Comparison of ENCODE assay signal across 8 cellular contexts in the genomic region with DNA sequence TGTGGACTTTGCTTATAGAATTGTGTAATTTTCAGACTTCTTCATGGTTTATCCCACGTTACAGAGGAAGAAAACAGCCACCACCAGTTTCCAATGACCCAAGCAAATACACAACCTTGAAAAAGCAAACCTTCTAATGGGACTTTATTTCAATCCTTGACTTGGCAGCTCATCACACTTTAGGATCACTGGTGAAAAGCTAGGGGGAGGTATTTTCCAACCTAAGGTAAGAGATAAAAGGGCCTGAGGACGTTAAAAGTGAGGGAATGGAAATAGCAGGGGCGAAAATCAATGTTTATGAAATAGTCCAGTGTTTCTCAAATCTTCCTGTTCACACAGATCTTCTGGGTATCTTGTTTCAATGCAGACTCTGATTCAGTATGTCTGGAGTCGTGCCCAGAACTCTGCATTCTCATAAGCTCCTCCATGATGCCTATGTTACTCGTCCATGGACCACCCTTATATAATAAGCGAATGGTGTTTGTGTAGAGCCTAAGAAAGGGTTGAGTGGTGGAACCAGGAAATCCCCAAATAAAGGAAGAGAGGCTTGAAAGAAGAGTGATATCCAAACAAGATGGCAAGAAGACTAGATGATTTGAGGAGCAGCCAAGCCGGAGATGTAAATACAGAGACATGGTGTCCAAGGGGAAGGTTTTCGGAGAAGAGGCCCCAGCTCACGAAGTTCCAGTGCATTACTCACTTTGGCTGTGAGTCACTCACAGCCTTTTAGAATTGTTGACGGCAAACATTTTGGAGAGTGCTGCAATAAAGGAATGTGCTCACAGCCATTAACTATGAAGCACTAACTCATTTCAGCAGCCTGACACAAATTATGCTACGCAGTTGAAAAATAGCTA.
A peak's percentile ranks its signal among the peaks of the same experiment; 100 is the strongest.
DNase-seq lines count a peak whose midpoint lies in the region; ATAC-seq, FAIRE-seq and TF ChIP-seq lines count a peak whose summit lies in the region.

No MANE protein-coding gene starts in this region.

- TF ChIP-seq CTCF in hepatocyte (IDR thresholded peaks at IDR 0.05; ENCODE audit: poor library complexity) (no peak), adrenal gland (IDR thresholded peaks at IDR 0.05) (no peak)

- no peak overlapping the region for H2AFZ ChIP-seq in hepatocyte

- DNase-seq in H54 (ENCODE audit: insufficient read length, low spot score) = peak; percentile 49
- DNase-seq in astrocyte of the hippocampus (ENCODE audit: low read depth, low spot score) = peak; percentile 89
- peak; percentile 28 for DNase-seq in hepatocyte (ENCODE audit: low spot score)
- no peak for DNase-seq in stimulated activated effector memory CD8-positive, alpha-beta T cell treated with anti-CD3 and anti-CD28 coated beads, Interleukin-12 subunit alpha, Interleukin-12 subunit beta, amount 100 ng/mL, for 72 hours (ENCODE audit: low spot score in 2 of 2)
- DNase-seq in adrenal gland = no peak
- DNase-seq in T-helper 2 cell = no peak

- H3K27me3 ChIP-seq in hepatocyte (no peaks in the 10 kb centered on the region), adrenal gland (no peaks in the 10 kb centered on the region)

- no peak for TF ChIP-seq POLR2A in H54 (IDR thresholded peaks at IDR 0.05; ENCODE audit: low read depth, low read length)
- no peak for TF ChIP-seq POLR2A in adrenal gland (IDR thresholded peaks at IDR 0.05)

- no peaks in the 10 kb centered on the region for H3K36me3 Mint-ChIP-seq in stimulated activated effector memory CD8-positive, alpha-beta T cell treated with anti-CD3 and anti-CD28 coated beads, Interleukin-12 subunit alpha, Interleukin-12 subunit beta, amount 100 ng/mL, for 72 hours

- intact Hi-C loops in adrenal gland (cut with DNase I) = no loop called here

- no peaks in the 10 kb centered on the region for H3K4me1 Mint-ChIP-seq in stimulated activated effector memory CD8-positive, alpha-beta T cell treated with anti-CD3 and anti-CD28 coated beads, Interleukin-12 subunit alpha, Interleukin-12 subunit beta, amount 100 ng/mL, for 72 hours

- H3K27ac ChIP-seq in hepatocyte (peak overlapping the region; percentile 52), adrenal gland (no peak overlapping the region)

- H3K9me3 ChIP-seq in hepatocyte (ENCODE audit: low read depth) = no peaks in the 10 kb centered on the region
- H3K9me3 ChIP-seq in adrenal gland (replicated peaks in 1 of 3) = no peaks in the 10 kb centered on the region

- FAIRE-seq in H54 (lab: Jason Lieb, UNC) = peak; percentile 72

- 63% methylated on average over 11 of the region's 11 CpGs for WGBS in hepatocyte (ENCODE audit: low lambda C conversion rate, missing lambda C conversion rate)
- 67 to 80% (median 73%) methylated on average over 11 of the region's 11 CpGs for WGBS in adrenal gland, 4 donors

- H3K4me1 ChIP-seq in hepatocyte (ENCODE audit: insufficient read depth) (no peaks in the 10 kb centered on the region), adrenal gland (replicated peaks in 1 of 2) (no peaks in the 10 kb centered on the region)

- H3K4me3 ChIP-seq in hepatocyte (no peak overlapping the region), adrenal gland (no peak overlapping the region)

- H4K20me1 ChIP-seq in hepatocyte (ENCODE audit: insufficient read depth, poor library complexity, severe bottlenecking) = no peaks in the 10 kb centered on the region

- H3K4me3 Mint-ChIP-seq in stimulated activated effector memory CD8-positive, alpha-beta T cell treated with anti-CD3 and anti-CD28 coated beads, Interleukin-12 subunit alpha, Interleukin-12 subunit beta, amount 100 ng/mL, for 72 hours = no peak overlapping the region

- peak overlapping the region; percentile 63 for H3K27ac Mint-ChIP-seq in stimulated activated effector memory CD8-positive, alpha-beta T cell treated with anti-CD3 and anti-CD28 coated beads, Interleukin-12 subunit alpha, Interleukin-12 subunit beta, amount 100 ng/mL, for 72 hours

- H3K4me2 ChIP-seq in hepatocyte = no peak overlapping the region

- peaks cover 11% of the 10 kb centered on the region for H3K9me3 Mint-ChIP-seq in stimulated activated effector memory CD8-positive, alpha-beta T cell treated with anti-CD3 and anti-CD28 coated beads, Interleukin-12 subunit alpha, Interleukin-12 subunit beta, amount 100 ng/mL, for 72 hours

- H3K79me2 ChIP-seq in hepatocyte = no peaks in the 10 kb centered on the region

- H3K36me3 ChIP-seq in hepatocyte (replicated peaks; ENCODE audit: insufficient read depth, low read depth) (no peaks in the 10 kb centered on the region), adrenal gland (replicated peaks in 1 of 2) (no peaks in the 10 kb centered on the region)

- ATAC-seq in stimulated activated effector memory CD8-positive, alpha-beta T cell treated with anti-CD3 and anti-CD28 coated beads, Interleukin-12 subunit alpha, Interleukin-12 subunit beta, amount 100 ng/mL, for 72 hours = no peak
- ATAC-seq in HG03139 (IDR thresholded peaks at IDR 0.05; ENCODE audit: unreplicated experiment) (no peak), HG03521 (IDR thresholded peaks at IDR 0.05; ENCODE audit: unreplicated experiment) (no peak)

- H3K9me2 ChIP-seq in hepatocyte (replicated peaks; ENCODE audit: insufficient read depth) = no peaks in the 10 kb centered on the region

Comparison
In these comparisons a context has a peak if more than half of its experiments do, and no peak if none do; other contexts are left out.
1. DNase-seq: peak in H54 (single experiment), astrocyte of the hippocampus (single experiment) and hepatocyte (single experiment); none in stimulated activated effector memory CD8-positive, alpha-beta T cell treated with anti-CD3 and anti-CD28 coated beads, Interleukin-12 subunit alpha, Interleukin-12 subunit beta, amount 100 ng/mL, for 72 hours (0 of 2), adrenal gland (0 of 7) and T-helper 2 cell (0 of 5).